ENCODE assay signal across 1 cellular context in the genomic region with DNA sequence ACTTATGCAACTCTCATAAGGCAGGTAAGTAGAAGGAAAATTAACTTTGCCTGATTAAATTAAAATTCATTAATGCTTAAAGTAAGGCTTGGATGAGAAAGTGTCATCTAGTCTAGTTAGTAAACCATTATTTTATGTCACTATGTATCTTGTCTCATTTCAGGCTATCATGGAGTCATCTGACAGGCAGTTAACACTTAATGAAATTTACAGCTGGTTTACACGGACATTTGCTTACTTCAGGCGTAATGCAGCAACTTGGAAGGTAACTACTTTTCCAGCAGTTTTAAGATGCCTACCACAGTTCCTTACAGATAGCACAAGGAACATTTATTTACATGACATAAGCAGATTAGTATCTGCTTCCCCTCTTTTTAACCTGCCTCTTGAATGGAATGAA.
TF ChIP-seq lines count a peak whose summit lies in the region.

No MANE protein-coding gene starts in this region.

TF ChIP-seq in GM12878, 131 proteins besides CTCF, POLR2A, EP300 and RAD21:
- TF ChIP-seq, protein P1, sequence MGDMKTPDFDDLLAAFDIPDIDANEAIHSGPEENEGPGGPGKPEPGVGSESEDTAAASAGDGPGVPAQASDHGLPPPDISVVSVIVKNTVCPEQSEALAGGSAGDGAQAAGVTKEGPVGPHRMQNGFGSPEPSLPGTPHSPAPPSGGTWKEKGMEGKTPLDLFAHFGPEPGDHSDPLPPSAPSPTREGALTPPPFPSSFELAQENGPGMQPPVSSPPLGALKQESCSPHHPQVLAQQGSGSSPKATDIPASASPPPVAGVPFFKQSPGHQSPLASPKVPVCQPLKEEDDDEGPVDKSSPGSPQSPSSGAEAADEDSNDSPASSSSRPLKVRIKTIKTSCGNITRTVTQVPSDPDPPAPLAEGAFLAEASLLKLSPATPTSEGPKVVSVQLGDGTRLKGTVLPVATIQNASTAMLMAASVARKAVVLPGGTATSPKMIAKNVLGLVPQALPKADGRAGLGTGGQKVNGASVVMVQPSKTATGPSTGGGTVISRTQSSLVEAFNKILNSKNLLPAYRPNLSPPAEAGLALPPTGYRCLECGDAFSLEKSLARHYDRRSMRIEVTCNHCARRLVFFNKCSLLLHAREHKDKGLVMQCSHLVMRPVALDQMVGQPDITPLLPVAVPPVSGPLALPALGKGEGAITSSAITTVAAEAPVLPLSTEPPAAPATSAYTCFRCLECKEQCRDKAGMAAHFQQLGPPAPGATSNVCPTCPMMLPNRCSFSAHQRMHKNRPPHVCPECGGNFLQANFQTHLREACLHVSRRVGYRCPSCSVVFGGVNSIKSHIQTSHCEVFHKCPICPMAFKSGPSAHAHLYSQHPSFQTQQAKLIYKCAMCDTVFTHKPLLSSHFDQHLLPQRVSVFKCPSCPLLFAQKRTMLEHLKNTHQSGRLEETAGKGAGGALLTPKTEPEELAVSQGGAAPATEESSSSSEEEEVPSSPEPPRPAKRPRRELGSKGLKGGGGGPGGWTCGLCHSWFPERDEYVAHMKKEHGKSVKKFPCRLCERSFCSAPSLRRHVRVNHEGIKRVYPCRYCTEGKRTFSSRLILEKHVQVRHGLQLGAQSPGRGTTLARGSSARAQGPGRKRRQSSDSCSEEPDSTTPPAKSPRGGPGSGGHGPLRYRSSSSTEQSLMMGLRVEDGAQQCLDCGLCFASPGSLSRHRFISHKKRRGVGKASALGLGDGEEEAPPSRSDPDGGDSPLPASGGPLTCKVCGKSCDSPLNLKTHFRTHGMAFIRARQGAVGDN (IDR thresholded peaks at IDR 0.05), result no peak
- TF ChIP-seq FOS (IDR thresholded peaks at IDR 0.05; ENCODE audit: borderline replicate concordance, extremely low read depth, insufficient read length) (no peak), MXI1 (IDR thresholded peaks at IDR 0.05; ENCODE audit: low read depth, low read length) (no peak), BMI1 (IDR thresholded peaks at IDR 0.05; ENCODE audit: borderline replicate concordance) (no peak)
